22 cellular contexts compared by ENCODE assay signal in the genomic region with DNA sequence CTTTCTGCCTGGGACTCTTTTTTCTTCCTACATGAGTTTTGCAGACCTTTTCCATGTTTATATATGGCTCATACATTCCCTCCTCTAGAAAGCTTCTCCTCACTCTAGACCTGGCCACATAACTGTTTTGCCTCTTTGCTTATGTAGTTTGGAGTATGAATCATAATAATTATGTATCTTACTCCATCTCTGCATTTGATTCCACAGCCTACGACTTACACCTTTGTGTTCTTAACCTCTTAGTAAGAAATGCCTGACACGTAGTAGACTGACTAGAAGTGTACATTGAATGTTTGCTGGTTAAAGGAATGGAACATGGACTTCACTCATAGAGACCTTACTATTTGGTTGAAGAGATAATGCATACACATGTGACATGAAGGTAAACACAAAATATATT. TPM values are rescaled to one million over a fixed set of nuclear protein-coding genes. Genes with fewer than 3 reads are reported as not detected.
DNase-seq lines count a peak whose midpoint lies in the region; ATAC-seq lines count a peak whose summit lies in the region.
"Had no signal": no experiment of that assay in that cellular context is flagged by ENCODE, and none has a peak within 500 bp of the region (broad histone marks: within the 10 kb centered on the region; RNA-seq: fewer than 3 reads in every experiment).

No MANE protein-coding gene starts in this region.

- peaks cover 49% of the 10 kb centered on the region for H3K36me3 Mint-ChIP-seq in activated naive CD4-positive, alpha-beta T cell treated with anti-CD3 and anti-CD28 coated beads, Interleukin-2, amount 10 ng/mL, durations not matched to agents 7 days and 5 days
- H3K36me3 Mint-ChIP-seq in T-helper 17 cell (ENCODE audit: low read depth) = peaks cover 13% of the 10 kb centered on the region
- H3K36me3 Mint-ChIP-seq in effector memory CD8-positive, alpha-beta T cell (ENCODE audit: insufficient read depth) = peaks cover 44% of the 10 kb centered on the region

- no peaks in the 10 kb centered on the region for H3K27me3 Mint-ChIP-seq in activated naive CD4-positive, alpha-beta T cell treated with anti-CD3 and anti-CD28 coated beads, Interleukin-2, amount 10 ng/mL, durations not matched to agents 7 days and 5 days
- H3K27me3 Mint-ChIP-seq in T-helper 17 cell = no peaks in the 10 kb centered on the region
- H3K27me3 Mint-ChIP-seq in effector memory CD8-positive, alpha-beta T cell = no peaks in the 10 kb centered on the region
- H3K27me3 Mint-ChIP-seq in stimulated activated naive CD8-positive, alpha-beta T cell treated with anti-CD3 and anti-CD28 coated beads, Interleukin-15, amount 100 ng/mL, for 72 hours = no peaks in the 10 kb centered on the region
- H3K27me3 Mint-ChIP-seq: brain, type B pancreatic cell had no signal

- DNase-seq in activated naive CD4-positive, alpha-beta T cell treated with anti-CD3 and anti-CD28 coated beads, Interleukin-2, amount 10 ng/mL, durations not matched to agents 7 days and 5 days = no peak
- DNase-seq in activated naive CD4-positive, alpha-beta T cell treated with anti-CD3 and anti-CD28 coated beads, Interleukin-2, amount 50 U/mL, for 16 hours = no peak
- DNase-seq in T-helper 17 cell (no peak), NCI-H187 treated with DMSO at 0.1 percent for 48 hours (lab: John Stamatoyannopoulos, UW) (no peak)
- DNase-seq in effector memory CD8-positive, alpha-beta T cell = no peak
- no peak for DNase-seq in stimulated activated naive CD8-positive, alpha-beta T cell treated with anti-CD3 and anti-CD28 coated beads, Interleukin-15, amount 100 ng/mL, for 72 hours
- DNase-seq: activated gamma-delta T cell treated with Interleukin-2 at 50 U/mL for 16 hours; DND-41; glutamatergic neuron; GOT3; left cardiac atrium; NCI-H146; NCI-H2171 treated with DMSO at 0.1 percent for 48 hours; NCI-H69; SHP77 treated with DMSO at 0.1 percent for 48 hours; stimulated activated CD4-positive, alpha-beta T cell treated with anti-CD3 and anti-CD28 coated beads, Interleukin-1b, Interleukin-23, amount 100 ng/mL, for 48 hours; stimulated activated naive CD4-positive, alpha-beta T cell treated with Interleukin-2 at 50 U/mL for 16 hours had no signal

- peaks cover 71% of the 10 kb centered on the region for H3K4me1 Mint-ChIP-seq in activated naive CD4-positive, alpha-beta T cell treated with anti-CD3 and anti-CD28 coated beads, Interleukin-2, amount 10 ng/mL, durations not matched to agents 7 days and 5 days
- H3K4me1 Mint-ChIP-seq in T-helper 17 cell = peaks cover 47% of the 10 kb centered on the region
- peaks cover 47 to 62% of the 10 kb centered on the region in 2 donors for H3K4me1 Mint-ChIP-seq in effector memory CD8-positive, alpha-beta T cell (ENCODE audit: low read depth in 2 of 2)
- peaks cover 75% of the 10 kb centered on the region for H3K4me1 Mint-ChIP-seq in stimulated activated naive CD8-positive, alpha-beta T cell treated with anti-CD3 and anti-CD28 coated beads, Interleukin-15, amount 100 ng/mL, for 72 hours

- H3K9me3 Mint-ChIP-seq in activated naive CD4-positive, alpha-beta T cell treated with anti-CD3 and anti-CD28 coated beads, Interleukin-2, amount 10 ng/mL, durations not matched to agents 7 days and 5 days = no peaks in the 10 kb centered on the region
- H3K9me3 Mint-ChIP-seq in effector memory CD8-positive, alpha-beta T cell = no peaks in the 10 kb centered on the region
- no peaks in the 10 kb centered on the region for H3K9me3 Mint-ChIP-seq in stimulated activated naive CD8-positive, alpha-beta T cell treated with anti-CD3 and anti-CD28 coated beads, Interleukin-15, amount 100 ng/mL, for 72 hours
- H3K9me3 Mint-ChIP-seq: type B pancreatic cell had no signal

- no peaks in the 10 kb centered on the region for H3K9me3 ChIP-seq in T-helper 17 cell (ENCODE audit: control insufficient read depth, low read length, poor library complexity, severe bottlenecking)

- CTCF ChIA-PET in activated naive CD4-positive, alpha-beta T cell treated with anti-CD3 and anti-CD28 coated beads, Interleukin-2, amount 10 ng/mL, durations not matched to agents 7 days and 5 days (lab: Charles Lee) = no interaction called here

- ATAC-seq in T-helper 17 cell (no peak), GM18909 (IDR thresholded peaks at IDR 0.05; ENCODE audit: poor library complexity, unreplicated experiment) (no peak), GM21529 (IDR thresholded peaks at IDR 0.05; ENCODE audit: unreplicated experiment) (no peak)
- ATAC-seq in effector memory CD8-positive, alpha-beta T cell (replicated peaks) = no peak
- ATAC-seq in stimulated activated naive CD8-positive, alpha-beta T cell treated with anti-CD3 and anti-CD28 coated beads, Interleukin-15, amount 100 ng/mL, for 72 hours = peak; percentile 37
- ATAC-seq: left cardiac atrium had no signal

- H3K4me3 Mint-ChIP-seq in activated naive CD4-positive, alpha-beta T cell treated with anti-CD3 and anti-CD28 coated beads, Interleukin-2, amount 10 ng/mL, durations not matched to agents 7 days and 5 days = no peak overlapping the region
- peak overlapping the region; percentile 71 for H3K4me3 Mint-ChIP-seq in T-helper 17 cell
- H3K4me3 Mint-ChIP-seq in effector memory CD8-positive, alpha-beta T cell = peak overlapping the region; percentile 54 to 77
- H3K4me3 Mint-ChIP-seq in stimulated activated naive CD8-positive, alpha-beta T cell treated with anti-CD3 and anti-CD28 coated beads, Interleukin-15, amount 100 ng/mL, for 72 hours = peak overlapping the region in 1 of 2 donors; percentile 33
- H3K4me3 Mint-ChIP-seq: brain, neural crest cell, type B pancreatic cell had no signal

- peak overlapping the region; percentile 54 for H3K27ac Mint-ChIP-seq in activated naive CD4-positive, alpha-beta T cell treated with anti-CD3 and anti-CD28 coated beads, Interleukin-2, amount 10 ng/mL, durations not matched to agents 7 days and 5 days
- H3K27ac Mint-ChIP-seq in T-helper 17 cell = peak overlapping the region; percentile 94
- peak overlapping the region; percentile 57 to 69 for H3K27ac Mint-ChIP-seq in effector memory CD8-positive, alpha-beta T cell
- no peak overlapping the region for H3K27ac Mint-ChIP-seq in stimulated activated naive CD8-positive, alpha-beta T cell treated with anti-CD3 and anti-CD28 coated beads, Interleukin-15, amount 100 ng/mL, for 72 hours
- H3K27ac Mint-ChIP-seq: brain, type B pancreatic cell had no signal

RNA-seq across cellular contexts. Expression of gene MBNL1, which starts 56.4 kb away (rescaled TPM):
- total RNA-seq in T-helper 17 cell = 100 to 1,000 TPM; 641 to 725 TPM

Comparison
In these comparisons a context has a peak if more than half of its experiments do, and no peak if none do; other contexts are left out.
1. H3K27ac Mint-ChIP-seq: peak in activated naive CD4-positive, alpha-beta T cell treated with anti-CD3 and anti-CD28 coated beads, Interleukin-2, amount 10 ng/mL, durations not matched to agents 7 days and 5 days (single experiment), T-helper 17 cell (single experiment) and effector memory CD8-positive, alpha-beta T cell (2 of 2); none in stimulated activated naive CD8-positive, alpha-beta T cell treated with anti-CD3 and anti-CD28 coated beads, Interleukin-15, amount 100 ng/mL, for 72 hours (0 of 2).